Comparison of ENCODE assay signal across 11 cellular contexts in genomic region chr11:123505546-123506299, GRCh38.
DNase-seq lines count a peak whose midpoint lies in the region; TF ChIP-seq lines count a peak whose summit lies in the region.
"Had no signal": no experiment of that assay in that cellular context is flagged by ENCODE, and none has a peak within 500 bp of the region (broad histone marks: within the 10 kb centered on the region; RNA-seq: fewer than 3 reads in every experiment).

No MANE protein-coding gene starts in this region.

- H4K91ac ChIP-seq in H9 (ENCODE audit: insufficient read length, low read depth, low read length) = no peak overlapping the region

- H4K20me1 ChIP-seq in H9 (ENCODE audit: control insufficient read depth, insufficient read depth, insufficient read length) = no peaks in the 10 kb centered on the region
- H4K20me1 ChIP-seq in neural progenitor cell (ENCODE audit: low read depth) = peaks cover 10% of the 10 kb centered on the region

- H4K8ac ChIP-seq in H9 (replicated peaks; ENCODE audit: insufficient read length, low read depth, low read length) = no peak overlapping the region

- H3K9ac ChIP-seq in H9 (ENCODE audit: extremely low read depth, insufficient read length, low read length) = no peak overlapping the region
- no peak overlapping the region for H3K9ac ChIP-seq in neural progenitor cell

- H3F3A ChIP-seq in neural progenitor cell (ENCODE audit: low read depth) = peaks cover 12% of the 10 kb centered on the region

- H2AFZ ChIP-seq in H9 (ENCODE audit: low read length) = no peak overlapping the region
- no peak overlapping the region for H2AFZ ChIP-seq in neural progenitor cell (replicated peaks)

- H3K79me1 ChIP-seq in H9 (ENCODE audit: insufficient read depth, low read depth, low read length, poor library complexity, severe bottlenecking) = no peaks in the 10 kb centered on the region

- no peak overlapping the region for H2BK5ac ChIP-seq in H9 (ENCODE audit: insufficient read length, low read length)

- no peak overlapping the region for H2BK12ac ChIP-seq in H9 (ENCODE audit: insufficient read length, low read depth, low read length)

- H3K14ac ChIP-seq in H9 (ENCODE audit: insufficient read depth, low read length) = no peak overlapping the region

- H3K36me3 Mint-ChIP-seq in H9 (ENCODE audit: insufficient read depth in 1 of 3, low read depth in 3 of 3) = no peaks in the 10 kb centered on the region
- no peaks in the 10 kb centered on the region for H3K36me3 Mint-ChIP-seq in neural progenitor cell

- no peaks in the 10 kb centered on the region for H3K23me2 ChIP-seq in H9 (ENCODE audit: insufficient read length, low read depth, low read length, poor library complexity, severe bottlenecking)

- TF ChIP-seq CTCF in H9 (conservative IDR thresholded peaks at IDR 0.05) (no peak), neural progenitor cell (IDR thresholded peaks at IDR 0.05) (no peak)

- no peak overlapping the region; a peak in 1 of 7 replicates for H3K27ac Mint-ChIP-seq in H9
- H3K27ac Mint-ChIP-seq in neural progenitor cell = peak overlapping the region; percentile 12

- H3K79me2 ChIP-seq in H9 (ENCODE audit: insufficient read depth, low read length) (no peaks in the 10 kb centered on the region), neural progenitor cell (ENCODE audit: low read depth) (no peaks in the 10 kb centered on the region)

- H3K4me1 ChIP-seq in H9 (ENCODE audit: insufficient read depth, low read length) (no peaks in the 10 kb centered on the region; the same call in 1 of the 2 replicates), neural progenitor cell (peaks cover 26% of the 10 kb centered on the region)
- H3K4me1 ChIP-seq: HAP-1 had no signal

- no peak overlapping the region for H2BK15ac ChIP-seq in H9 (ENCODE audit: low read depth, low read length)

- H3K4me3 ChIP-seq in neural progenitor cell = no peak overlapping the region
- H3K4me3 ChIP-seq: HAP-1 had no signal

- H3K4me2 ChIP-seq in H9 (ENCODE audit: insufficient read depth, insufficient read length, low read length) (no peak overlapping the region), neural progenitor cell (peak overlapping the region; percentile 42)

- no peak overlapping the region for H2BK20ac ChIP-seq in H9 (ENCODE audit: low read depth, low read length, poor library complexity, severe bottlenecking)

- H3K9me3 Mint-ChIP-seq in H9 = no peaks in the 10 kb centered on the region
- H3K9me3 Mint-ChIP-seq in neural progenitor cell = no peaks in the 10 kb centered on the region

- no peak overlapping the region for H2AK5ac ChIP-seq in H9 (ENCODE audit: insufficient read length, low read length)

- peak; percentile 10 for DNase-seq in DMS 273 (lab: John Stamatoyannopoulos, UW; ENCODE audit: unreplicated experiment)
- no peak for DNase-seq in DMS 273 treated with DMSO at 0.1 percent for 48 hours (lab: John Stamatoyannopoulos, UW)
- DNase-seq in H9 = peak; percentile 79
- peak; percentile 56 for DNase-seq in NCI-H2171 treated with DMSO at 0.1 percent for 48 hours (lab: John Stamatoyannopoulos, UW)
- DNase-seq in neural progenitor cell (ENCODE audit: low spot score) = peak; percentile 78
- no peak for DNase-seq in globus pallidus (ENCODE audit: low spot score)
- no peak for DNase-seq in effector CD8-positive, alpha-beta T cell (lab: John Stamatoyannopoulos, UW)
- no peak for DNase-seq in NCI-H345 treated with DMSO at 0.1 percent for 48 hours (lab: John Stamatoyannopoulos, UW; ENCODE audit: unreplicated experiment)
- DNase-seq: amniotic stem cell had no signal

- H3K4me1 Mint-ChIP-seq in H9 (peaks cover 38 to 47% of the 10 kb centered on the region in 2 experiments), neural progenitor cell (peaks cover 51% of the 10 kb centered on the region)

- H3K4ac ChIP-seq in H9 (ENCODE audit: low read depth, low read length) = no peak overlapping the region

- H3K18ac ChIP-seq in H9 (ENCODE audit: insufficient read length, low read depth, low read length) = no peak overlapping the region

- no peak overlapping the region for H3K23ac ChIP-seq in H9 (ENCODE audit: insufficient read length, low read depth, low read length)

- H3K27me3 Mint-ChIP-seq in H9 (ENCODE audit: low read depth) (no peaks in the 10 kb centered on the region), neural progenitor cell (ENCODE audit: insufficient read depth, low read depth) (peaks cover 5% of the 10 kb centered on the region)

- no peak overlapping the region for H4K5ac ChIP-seq in H9 (ENCODE audit: insufficient read length, low read depth, low read length)

- no peak overlapping the region for H3T11ph ChIP-seq in H9 (ENCODE audit: low read length)

- H3K27ac ChIP-seq in H9 (ENCODE audit: insufficient read length, low read depth, low read length) = no peak overlapping the region
- no peak overlapping the region for H3K27ac ChIP-seq in neural progenitor cell
- H3K27ac ChIP-seq: 22Rv1 had no signal

- no peak overlapping the region for H2BK120ac ChIP-seq in H9 (ENCODE audit: low read depth, low read length, poor library complexity, severe bottlenecking)

- H3K9me3 ChIP-seq in H9 (ENCODE audit: control insufficient read depth, low read depth, low read length) (no peaks in the 10 kb centered on the region), neural progenitor cell (ENCODE audit: low read depth) (no peaks in the 10 kb centered on the region)
- H3K9me3 ChIP-seq: HAP-1 had no signal

- H3K4me3 Mint-ChIP-seq in H9 (no peak overlapping the region), neural progenitor cell (no peak overlapping the region)

- no peak overlapping the region for H3K56ac ChIP-seq in H9 (ENCODE audit: insufficient read length, low read depth, low read length)

- H3K36me3 ChIP-seq in neural progenitor cell = no peaks in the 10 kb centered on the region
- H3K36me3 ChIP-seq: HAP-1 had no signal

- H3K27me3 ChIP-seq in H9 (ENCODE audit: insufficient read depth, low read length) (no peaks in the 10 kb centered on the region), neural progenitor cell (no peaks in the 10 kb centered on the region)

- no CpG with 5 or more reads among the region's 6 CpGs for WGBS in H9 (ENCODE audit: extremely low coverage, insufficient read length, low lambda C conversion rate)

Comparison
In these comparisons a context has a peak if more than half of its experiments do, and no peak if none do; other contexts are left out.
1. DNase-seq: peak in DMS 273 (single experiment), H9 (single experiment), NCI-H2171 treated with DMSO at 0.1 percent for 48 hours (single experiment) and neural progenitor cell (single experiment); none in DMS 273 treated with DMSO at 0.1 percent for 48 hours (single experiment), globus pallidus (single experiment), effector CD8-positive, alpha-beta T cell (single experiment) and NCI-H345 treated with DMSO at 0.1 percent for 48 hours (single experiment).